Comparison of ENCODE assay signal across 17 cellular contexts in the genomic region with DNA sequence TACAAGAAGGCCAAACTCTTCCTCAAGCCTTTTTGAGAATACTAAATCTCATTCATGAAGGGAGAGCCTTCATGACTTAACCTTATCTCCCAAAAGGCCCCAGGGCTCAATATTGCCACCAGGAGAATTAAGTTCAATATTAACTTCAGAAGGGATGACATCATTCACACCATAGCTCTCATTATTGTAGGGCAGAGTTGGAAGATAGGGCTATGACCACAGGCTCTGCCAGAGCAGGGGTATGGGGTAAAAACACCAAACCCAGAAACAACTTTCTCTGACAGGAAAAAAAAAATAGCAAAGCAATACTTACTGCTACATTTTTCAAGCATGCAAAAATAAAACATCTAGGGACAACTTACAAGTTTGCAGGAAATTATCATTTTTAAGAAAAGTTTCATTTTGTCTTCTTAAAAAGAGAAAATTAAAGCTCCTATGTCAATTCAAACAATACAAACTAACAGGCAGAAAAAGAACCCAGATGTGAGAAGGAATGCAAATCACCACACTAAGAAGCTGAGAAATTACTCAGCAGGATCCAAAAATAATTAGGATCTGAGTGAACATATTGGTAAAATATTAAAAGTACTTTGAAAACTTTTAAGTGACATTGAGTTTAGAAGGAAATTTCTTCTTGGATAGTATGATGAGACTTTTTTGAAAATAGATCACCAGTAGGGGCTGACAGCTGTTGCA.
"Had no signal": no experiment of that assay in that cellular context is flagged by ENCODE, and none has a peak within 500 bp of the region (broad histone marks: within the 10 kb centered on the region; RNA-seq: fewer than 3 reads in every experiment).

No MANE protein-coding gene starts in this region.

- DNase-seq: effector CD4-positive, alpha-beta T cell; heart right ventricle; hypothalamus; mammary epithelial cell; naive thymus-derived CD8-positive, alpha-beta T cell; psoas muscle; retina; spleen; stimulated activated CD4-positive, alpha-beta T cell treated with anti-CD3 and anti-CD28 coated beads, Interleukin-15, amount 100 ng/mL, for 24 hours; stimulated activated CD4-positive, alpha-beta T cell treated with anti-CD3 and anti-CD28 coated beads, Interleukin-1b, Interleukin-23, amount 100 ng/mL, for 48 hours; stimulated activated CD4-positive, alpha-beta T cell treated with anti-CD3 and anti-CD28 coated beads, Interleukin-4, amount 100 ng/mL, for 24 hours; stimulated activated naive CD8-positive, alpha-beta T cell treated with anti-CD3 and anti-CD28 coated beads, Interleukin-15, amount 100 ng/mL, for 72 hours; substantia nigra; transverse colon had no signal

- ATAC-seq: heart right ventricle; left lobe of liver; mucosa of descending colon; naive thymus-derived CD8-positive, alpha-beta T cell; psoas muscle; sciatic nerve; stimulated activated naive CD8-positive, alpha-beta T cell treated with anti-CD3 and anti-CD28 coated beads, Interleukin-15, amount 100 ng/mL, for 72 hours had no signal
